Comparison of ENCODE assay signal across 8 cellular contexts in the genomic region with DNA sequence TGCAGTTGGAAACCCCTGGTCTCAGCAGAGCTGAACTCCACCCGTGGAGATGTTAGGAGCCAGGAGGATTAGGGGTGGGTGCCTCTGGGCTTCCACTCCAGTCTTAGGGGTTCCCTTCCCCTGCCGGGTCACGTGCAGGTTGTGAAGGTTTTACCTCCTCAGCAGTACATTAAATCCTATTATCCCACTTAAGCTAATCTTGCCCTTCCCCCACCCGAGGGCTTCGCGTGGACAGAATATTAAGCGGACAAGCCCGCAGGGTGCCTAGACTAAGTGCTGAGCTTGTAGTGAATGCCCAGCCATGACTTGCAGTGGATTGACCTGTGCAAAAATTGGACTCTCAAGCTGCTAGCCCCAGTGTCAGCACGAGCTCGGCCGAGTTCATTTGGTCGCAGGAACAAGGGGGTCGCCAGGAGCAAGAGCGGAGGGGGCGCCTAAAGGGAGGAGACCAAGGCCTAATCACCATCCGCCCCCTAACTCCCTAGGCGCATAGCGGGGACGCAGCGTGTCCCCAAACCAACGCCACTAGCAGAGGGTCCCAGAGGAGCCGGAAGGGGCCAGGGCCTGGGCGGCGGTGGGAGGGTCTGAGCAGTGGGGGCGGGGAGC. TPM values are rescaled to one million over a fixed set of nuclear protein-coding genes. Genes with fewer than 3 reads are reported as not detected.
DNase-seq lines count a peak whose midpoint lies in the region; ATAC-seq and TF ChIP-seq lines count a peak whose summit lies in the region.

No MANE protein-coding gene starts in this region.

- peaks cover 4% of the 10 kb centered on the region for H3K4me1 ChIP-seq in ectodermal cell (ENCODE audit: control insufficient read depth, insufficient read depth, low read length)

- CTCF ChIA-PET in activated CD4-positive, alpha-beta T cell treated with anti-CD3 and anti-CD28 coated beads for 36 hours (lab: Charles Lee): interaction anchor here (0.5 to 1.8 kb wide), 13 partner anchors 8 to 733 kb away, joined by 3 to 9 read pairs (median 4); a partner anchor contains a TSS

- peak overlapping the region; percentile 77 for H3K27ac Mint-ChIP-seq in activated CD4-positive, alpha-beta T cell treated with anti-CD3 and anti-CD28 coated beads for 36 hours
- H3K27ac Mint-ChIP-seq in natural killer cell: peak overlapping the region; percentile 6 to 76

- no peaks in the 10 kb centered on the region for H3K27me3 Mint-ChIP-seq in activated CD4-positive, alpha-beta T cell treated with anti-CD3 and anti-CD28 coated beads for 36 hours
- no peaks in the 10 kb centered on the region for H3K27me3 Mint-ChIP-seq in natural killer cell (ENCODE audit: low read depth in 2 of 2)

- no peak for DNase-seq in activated CD4-positive, alpha-beta T cell treated with anti-CD3 and anti-CD28 coated beads for 36 hours
- DNase-seq in activated CD4-positive, alpha-beta T cell treated with anti-CD3 and anti-CD28 coated beads for 48 hours: no peak
- DNase-seq in LNCaP clone FGC (ENCODE audit: low read depth) (no peak), natural killer cell (no peak), HUDEP-2 (lab: John Stamatoyannopoulos, UW; ENCODE audit: unreplicated experiment in 76 of 76) (no peak)

- 14 to 15% methylated on average over 25 of the region's 25 CpGs for WGBS in ectodermal cell, 2 experiments

- H3K9me3 ChIP-seq in ectodermal cell (ENCODE audit: control insufficient read depth, low read length): no peaks in the 10 kb centered on the region

- TF ChIP-seq CTCF in LNCaP clone FGC (IDR thresholded peaks at IDR 0.05; ENCODE audit: control insufficient read depth, extremely low read depth, insufficient read depth) (no peak), natural killer cell (IDR thresholded peaks at IDR 0.05) (no peak)

- no peak for ATAC-seq in activated CD4-positive, alpha-beta T cell treated with anti-CD3 and anti-CD28 coated beads for 36 hours
- ATAC-seq in natural killer cell (no peak), HG02610 (IDR thresholded peaks at IDR 0.05; ENCODE audit: unreplicated experiment) (no peak), HG02938 (IDR thresholded peaks at IDR 0.05; ENCODE audit: unreplicated experiment) (no peak)

- intact Hi-C loops in activated CD4-positive, alpha-beta T cell treated with anti-CD3 and anti-CD28 coated beads for 36 hours (cut with DNase I, micrococcal nuclease): loop anchor here (1.0 to 2.0 kb wide), 4 partner anchors 15 to 64 kb away; a partner anchor contains a TSS
- intact Hi-C loops in natural killer cell (cut with micrococcal nuclease): no loop called here

- H3K36me3 ChIP-seq in ectodermal cell (ENCODE audit: control insufficient read depth, insufficient read depth, low read length): no peaks in the 10 kb centered on the region

- H3K27ac ChIP-seq in ectodermal cell (ENCODE audit: insufficient read depth, low read depth, low read length, poor library complexity, severe bottlenecking): no peak overlapping the region

- peaks cover 6% of the 10 kb centered on the region for H3K27me3 ChIP-seq in ectodermal cell (ENCODE audit: control insufficient read depth, insufficient read depth, low read length, poor library complexity, severe bottlenecking)

- peak overlapping the region; percentile 78 for H3K4me3 Mint-ChIP-seq in activated CD4-positive, alpha-beta T cell treated with anti-CD3 and anti-CD28 coated beads for 36 hours
- peak overlapping the region; percentile 89 for H3K4me3 Mint-ChIP-seq in natural killer cell

- POLR2A ChIA-PET in activated CD4-positive, alpha-beta T cell treated with anti-CD3 and anti-CD28 coated beads for 36 hours (lab: Charles Lee): interaction anchor here (0.6 to 1.7 kb wide), 3 partner anchors 9 to 196 kb away, joined by 4 to 5 read pairs (median 4); a partner anchor contains a TSS

- peak overlapping the region; percentile 60 for H3K4me3 ChIP-seq in LNCaP clone FGC (ENCODE audit: low read depth, low read length)
- H3K4me3 ChIP-seq in ectodermal cell (ENCODE audit: insufficient read depth, low read depth, low read length): peak overlapping the region; percentile 63

- H3K9me3 Mint-ChIP-seq in activated CD4-positive, alpha-beta T cell treated with anti-CD3 and anti-CD28 coated beads for 36 hours (ENCODE audit: low read depth): no peaks in the 10 kb centered on the region
- H3K9me3 Mint-ChIP-seq in natural killer cell: no peaks in the 10 kb centered on the region

- no peaks in the 10 kb centered on the region for H3K36me3 Mint-ChIP-seq in activated CD4-positive, alpha-beta T cell treated with anti-CD3 and anti-CD28 coated beads for 36 hours (ENCODE audit: low read depth)
- H3K36me3 Mint-ChIP-seq in natural killer cell: no peaks in the 10 kb centered on the region

- H3K4me1 Mint-ChIP-seq in activated CD4-positive, alpha-beta T cell treated with anti-CD3 and anti-CD28 coated beads for 36 hours: peaks cover 9% of the 10 kb centered on the region
- H3K4me1 Mint-ChIP-seq in natural killer cell: peaks cover 8 to 23% of the 10 kb centered on the region in 2 donors

RNA-seq across cellular contexts. Expression of a gene that starts 0.5 kb away (rescaled TPM):
- total RNA-seq in activated CD4-positive, alpha-beta T cell treated with anti-CD3 and anti-CD28 coated beads for 36 hours: 10 to 100 TPM; 12.5 to 15.8 TPM
- 26.1 TPM for polyA plus RNA-seq in ectodermal cell (2013, experiment 1 of 4)
- polyA plus RNA-seq in ectodermal cell (2013, experiment 2 of 4): 21.8 TPM
- 23.2 TPM for polyA plus RNA-seq in ectodermal cell (2013, experiment 3 of 4)
- polyA plus RNA-seq in ectodermal cell (2013, experiment 4 of 4): 23.8 TPM
- 10 to 100 TPM; 13.1 to 28.1 (median 25.0) TPM for total RNA-seq in natural killer cell

RNA-seq across cellular contexts. Expression of a gene that starts 33.1 kb away (rescaled TPM):
- 100 to 1,000 TPM; 135 to 140 TPM for total RNA-seq in activated CD4-positive, alpha-beta T cell treated with anti-CD3 and anti-CD28 coated beads for 36 hours
- 14.8 TPM for polyA plus RNA-seq in ectodermal cell (2013, experiment 1 of 4)
- 11.4 TPM for polyA plus RNA-seq in ectodermal cell (2013, experiment 2 of 4)
- polyA plus RNA-seq in ectodermal cell (2013, experiment 3 of 4): 11.5 TPM
- polyA plus RNA-seq in ectodermal cell (2013, experiment 4 of 4): 13.1 TPM
- 100 to 1,000 TPM; 136 to 209 (median 154) TPM for total RNA-seq in natural killer cell

RNA-seq across cellular contexts. Expression of a gene that starts 33.4 kb away (rescaled TPM):
- total RNA-seq in activated CD4-positive, alpha-beta T cell treated with anti-CD3 and anti-CD28 coated beads for 36 hours: 1 to 10 TPM; 5.6 to 6.6 TPM
- polyA plus RNA-seq in ectodermal cell (2013, experiment 1 of 4): 2.9 TPM
- 5.1 TPM for polyA plus RNA-seq in ectodermal cell (2013, experiment 2 of 4)
- polyA plus RNA-seq in ectodermal cell (2013, experiment 3 of 4): 3.7 TPM
- polyA plus RNA-seq in ectodermal cell (2013, experiment 4 of 4): 3.2 TPM
- total RNA-seq in natural killer cell: 10 to 100 TPM in 1 of 3 donors, 1 to 10 TPM in 2; 7.8 to 11.1 (median 9.5) TPM

RNA-seq across cellular contexts. Expression of a gene that starts 48.7 kb away (rescaled TPM):
- under 1 TPM; 0.39 to 0.46 TPM for total RNA-seq in activated CD4-positive, alpha-beta T cell treated with anti-CD3 and anti-CD28 coated beads for 36 hours
- not detected for polyA plus RNA-seq in ectodermal cell (2013, experiment 1 of 4)
- not detected for polyA plus RNA-seq in ectodermal cell (2013, experiment 2 of 4)
- polyA plus RNA-seq in ectodermal cell (2013, experiment 3 of 4): not detected
- not detected for polyA plus RNA-seq in ectodermal cell (2013, experiment 4 of 4)
- 1 to 10 TPM in 2 of 3 donors, under 1 TPM in 1; 0.18 to 2.2 (median 1.2) TPM for total RNA-seq in natural killer cell
